ENCODE assay signal across 9 cellular contexts in genomic region chr17:73311781-73312641, GRCh38. TPM values are rescaled to one million over a fixed set of nuclear protein-coding genes. Genes with fewer than 3 reads are reported as not detected.
A peak's percentile ranks its signal among the peaks of the same experiment; 100 is the strongest.
DNase-seq lines count a peak whose midpoint lies in the region; ATAC-seq, FAIRE-seq and TF ChIP-seq lines count a peak whose summit lies in the region.
"Had no signal": no experiment of that assay in that cellular context is flagged by ENCODE, and none has a peak within 500 bp of the region (broad histone marks: within the 10 kb centered on the region; RNA-seq: fewer than 3 reads in every experiment).

A gene with protein sequence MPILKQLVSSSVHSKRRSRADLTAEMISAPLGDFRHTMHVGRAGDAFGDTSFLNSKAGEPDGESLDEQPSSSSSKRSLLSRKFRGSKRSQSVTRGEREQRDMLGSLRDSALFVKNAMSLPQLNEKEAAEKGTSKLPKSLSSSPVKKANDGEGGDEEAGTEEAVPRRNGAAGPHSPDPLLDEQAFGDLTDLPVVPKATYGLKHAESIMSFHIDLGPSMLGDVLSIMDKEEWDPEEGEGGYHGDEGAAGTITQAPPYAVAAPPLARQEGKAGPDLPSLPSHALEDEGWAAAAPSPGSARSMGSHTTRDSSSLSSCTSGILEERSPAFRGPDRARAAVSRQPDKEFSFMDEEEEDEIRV (minus strand): TSS chr17:73312001. CDS start chr17:73286500, 25,501 bp downstream.

- TF ChIP-seq CTCF in BJ (IDR thresholded peaks at IDR 0.05; ENCODE audit: insufficient read depth, low read depth, low read length), result no peak
- TF ChIP-seq CTCF in activated CD8-positive, alpha-beta T cell treated with anti-CD3 and anti-CD28 coated beads for 36 hours (IDR thresholded peaks at IDR 0.05), result no peak
- no peak for TF ChIP-seq CTCF in right lobe of liver (IDR thresholded peaks at IDR 0.05)

- peak within 1 kb of the TSS; percentile 97 to 99 for H3K9ac ChIP-seq in duodenal mucosa (ENCODE audit: low read depth in 1 of 2, low read length in 2 of 2)

- peaks cover 2% of the 10 kb centered on the region for H3K27me3 Mint-ChIP-seq in activated CD8-positive, alpha-beta T cell treated with anti-CD3 and anti-CD28 coated beads for 36 hours

- H3K27ac ChIP-seq in duodenal mucosa (ENCODE audit: low read depth, low read length) (peak within 1 kb of the TSS; percentile 98), right lobe of liver (peak within 1 kb of the TSS; percentile 84 to 96 (median 92))

- no peak within 1 kb of the TSS for H3K27ac Mint-ChIP-seq in activated CD8-positive, alpha-beta T cell treated with anti-CD3 and anti-CD28 coated beads for 36 hours

- H3K36me3 ChIP-seq in BJ (ENCODE audit: control insufficient read depth, insufficient read depth, low read length), result 0 out of 2 replicates have a peak, but pooled peaks cover under 1% of the 10 kb centered on the region
- no peaks in the 10 kb centered on the region for H3K36me3 ChIP-seq in duodenal mucosa (ENCODE audit: control insufficient read depth in 1 of 2, insufficient read depth in 2 of 2, low read length in 2 of 2)
- H3K36me3 ChIP-seq in right lobe of liver, result no peaks in the 10 kb centered on the region

- peak; percentile 82 for FAIRE-seq in GM19239 (lab: Jason Lieb, UNC)
- FAIRE-seq: colon had no signal

- peak; percentile 68 for DNase-seq in BJ (ENCODE audit: low read depth)
- peak; percentile 84 for DNase-seq in GM19239 (ENCODE audit: insufficient read length, low spot score)
- DNase-seq in NCI-H69 (lab: John Stamatoyannopoulos, UW), result peak; percentile 98
- DNase-seq in activated CD8-positive, alpha-beta T cell treated with anti-CD3 and anti-CD28 coated beads for 36 hours, result peak; percentile 85
- DNase-seq in right lobe of liver, result peak; percentile 98 to 99 (median 98)
- DNase-seq in stimulated activated CD4-positive, alpha-beta T cell treated with anti-CD3 and anti-CD28 coated beads, Interleukin-4, amount 100 ng/mL, for 24 hours, result peak; percentile 86

- H3K9me3 Mint-ChIP-seq in activated CD8-positive, alpha-beta T cell treated with anti-CD3 and anti-CD28 coated beads for 36 hours, result no peaks in the 10 kb centered on the region

- TF ChIP-seq POLR2A in right lobe of liver (IDR thresholded peaks at IDR 0.05), result peak; percentile 99

- H3K4me1 ChIP-seq in duodenal mucosa (ENCODE audit: control insufficient read depth in 1 of 2, insufficient read depth in 2 of 2, low read length in 2 of 2) (peaks cover 18 to 34% of the 10 kb centered on the region in 2 donors), right lobe of liver (peaks cover 0 to 24% (median 3%) of the 10 kb centered on the region in 4 donors)

- H3K4me3 Mint-ChIP-seq in activated CD8-positive, alpha-beta T cell treated with anti-CD3 and anti-CD28 coated beads for 36 hours, result peak within 1 kb of the TSS; percentile 79

- WGBS in right lobe of liver (ENCODE audit: insufficient coverage, low coverage, low lambda C conversion rate, missing lambda C conversion rate), result under 1% methylated on average over 27 of the region's 71 CpGs

- peaks cover 11% of the 10 kb centered on the region for H3K4me1 Mint-ChIP-seq in activated CD8-positive, alpha-beta T cell treated with anti-CD3 and anti-CD28 coated beads for 36 hours (ENCODE audit: low read depth)

- peak within 1 kb of the TSS; percentile 99 for H3K4me3 ChIP-seq in BJ (ENCODE audit: low read depth, low read length)
- H3K4me3 ChIP-seq in duodenal mucosa (ENCODE audit: low read depth in 1 of 2, low read length in 2 of 2), result peak within 1 kb of the TSS; percentile 90 to 97
- peak within 1 kb of the TSS; percentile 60 to 92 (median 85) for H3K4me3 ChIP-seq in right lobe of liver

- ATAC-seq in HG03439 (IDR thresholded peaks at IDR 0.05; ENCODE audit: unreplicated experiment), result peak; percentile 87
- ATAC-seq in activated CD8-positive, alpha-beta T cell treated with anti-CD3 and anti-CD28 coated beads for 36 hours, result peak; percentile 93
- ATAC-seq in right lobe of liver, result peak; percentile 74 to 86 (median 75)

- CTCF ChIA-PET in BJ (lab: Yijun Ruan, JAX), result interaction anchor here (0.8 to 9.6 kb wide), 10 partner anchors 13 to 83 kb away, joined by 3 to 114 read pairs (median 6); no protein-coding TSS in a partner anchor
- CTCF ChIA-PET in activated CD8-positive, alpha-beta T cell treated with anti-CD3 and anti-CD28 coated beads for 36 hours (lab: Charles Lee), result interaction anchor here (0.8 to 3.7 kb wide), 9 partner anchors 8 to 585 kb away, joined by 3 to 28 read pairs (median 4); no protein-coding TSS in a partner anchor

- H3K9me3 ChIP-seq in duodenal mucosa (ENCODE audit: control insufficient read depth in 1 of 2, low read length in 2 of 2) (no peaks in the 10 kb centered on the region), right lobe of liver (no peaks in the 10 kb centered on the region)

- H3K36me3 Mint-ChIP-seq in activated CD8-positive, alpha-beta T cell treated with anti-CD3 and anti-CD28 coated beads for 36 hours (ENCODE audit: low read depth), result no peaks in the 10 kb centered on the region

- intact Hi-C loops in activated CD8-positive, alpha-beta T cell treated with anti-CD3 and anti-CD28 coated beads for 36 hours (cut with micrococcal nuclease), result no loop called here
- intact Hi-C loops in right lobe of liver (cut with DNase I), result loop anchor here in 1 of 2 donors (10.0 kb wide), 1 partner anchor 53 kb away; no protein-coding TSS in a partner anchor

- H3K27me3 ChIP-seq in BJ (ENCODE audit: control insufficient read depth, insufficient read depth, low read length) (no peaks in the 10 kb centered on the region), duodenal mucosa (ENCODE audit: control insufficient read depth in 1 of 2, insufficient read depth in 2 of 2, low read length in 2 of 2) (no peaks in the 10 kb centered on the region), right lobe of liver (no peaks in the 10 kb centered on the region)

- POLR2A ChIA-PET in BJ (lab: Charles Lee), result no interaction called here
- POLR2A ChIA-PET in activated CD8-positive, alpha-beta T cell treated with anti-CD3 and anti-CD28 coated beads for 36 hours (lab: Charles Lee), result interaction anchor here (0.6 to 1.0 kb wide), 2 partner anchors 14 to 81 kb away, joined by 3 read pairs; no protein-coding TSS in a partner anchor

RNA-seq across cellular contexts. Expression of the gene that starts here (rescaled TPM):
- 19.6 and 28.0 TPM in 2 replicates for polyA plus RNA-seq in BJ (2011; rRNA removed)
- polyA minus RNA-seq in BJ (2011; rRNA and poly(A)+ RNA removed), result 27.5 and 31.5 TPM in 2 replicates
- 1 to 10 TPM in 1 of 2 experiments, under 1 TPM in 1; 0.72 to 1.1 TPM for total RNA-seq in activated CD8-positive, alpha-beta T cell treated with anti-CD3 and anti-CD28 coated beads for 36 hours
- 10 to 100 TPM; 27.5 to 34.9 (median 30.9) TPM for total RNA-seq in right lobe of liver

Comparison
In these comparisons a context has a peak if more than half of its experiments do, and no peak if none do; other contexts are left out.
1. Peak in every context shown above with its lines: DNase-seq, ATAC-seq, H3K4me3 ChIP-seq and H3K27ac ChIP-seq.
2. RNA of the gene that starts here (total RNA-seq): 27.5 to 34.9 TPM in right lobe of liver; 0.72 to 1.1 TPM in activated CD8-positive, alpha-beta T cell treated with anti-CD3 and anti-CD28 coated beads for 36 hours; every median in the first group is over 10 times any median in the second.